21 cellular contexts compared by ENCODE assay signal in genomic region chr3:172083995-172084409, GRCh38.
"Had no signal": no experiment of that assay in that cellular context is flagged by ENCODE, and none has a peak within 500 bp of the region (broad histone marks: within the 10 kb centered on the region; RNA-seq: fewer than 3 reads in every experiment).

No MANE protein-coding gene starts in this region.

- ATAC-seq: foreskin keratinocyte, psoas muscle, right cardiac atrium, SK-N-SH treated with all-trans-retinoic acid at 6 μM for 48 hours, T-cell had no signal

- H3K27ac Mint-ChIP-seq: activated naive CD4-positive, alpha-beta T cell treated with anti-CD3 and anti-CD28 coated beads, Interleukin-2, amount 50 U/mL, for 72 hours; activated T-cell treated with anti-CD3 and anti-CD28 coated beads, Interleukin-2, amount 50 U/mL, for 72 hours; T-cell had no signal

- H3K27ac ChIP-seq: foreskin keratinocyte, ovary, spleen had no signal

- H3K36me3 ChIP-seq: ovary, tibial nerve, vagina had no signal

- H3K4me3 ChIP-seq: adrenal gland, ovary, psoas muscle, spleen, tibial nerve, vagina had no signal

- H3K27me3 ChIP-seq: adrenal gland, foreskin keratinocyte, ovary, spleen, tibial nerve, vagina had no signal

- DNase-seq: activated CD4-positive, alpha-beta T cell treated with anti-CD3 and anti-CD28 coated beads, Interleukin-2, amount 50 U/mL, for 1 hour; activated CD4-positive, CD25-positive, alpha-beta regulatory T cell; activated gamma-delta T cell; activated T-cell treated with anti-CD3 and anti-CD28 coated beads, Interleukin-2, amount 50 U/mL, for 72 hours; adrenal gland; foreskin keratinocyte; hypothalamus; islet precursor cell; mammary epithelial cell; midbrain; ovary; psoas muscle; right cardiac atrium; spleen; stimulated activated naive CD4-positive, alpha-beta T cell; substantia nigra; T-cell had no signal

- H3K27me3 Mint-ChIP-seq: T-cell had no signal

- H3K36me3 Mint-ChIP-seq: activated naive CD4-positive, alpha-beta T cell treated with anti-CD3 and anti-CD28 coated beads, Interleukin-2, amount 50 U/mL, for 72 hours had no signal

- H3K9me3 Mint-ChIP-seq: activated naive CD4-positive, alpha-beta T cell treated with anti-CD3 and anti-CD28 coated beads, Interleukin-2, amount 50 U/mL, for 72 hours; activated T-cell treated with anti-CD3 and anti-CD28 coated beads, Interleukin-2, amount 50 U/mL, for 72 hours; T-cell had no signal

- H3K4me3 Mint-ChIP-seq: activated T-cell treated with anti-CD3 and anti-CD28 coated beads, Interleukin-2, amount 50 U/mL, for 72 hours; T-cell had no signal

- H3K9me3 ChIP-seq: adrenal gland, ovary, psoas muscle, spleen, tibial nerve, vagina had no signal
